ENCODE assay signal across 26 cellular contexts in genomic region chr10:110558034-110558433, GRCh38.
"Had no signal": no experiment of that assay in that cellular context is flagged by ENCODE, and none has a peak within 500 bp of the region (broad histone marks: within the 10 kb centered on the region; RNA-seq: fewer than 3 reads in every experiment).

No MANE protein-coding gene starts in this region.

- H3K27me3 ChIP-seq: cardiac muscle cell, dorsolateral prefrontal cortex, ovary had no signal

- H3K27ac ChIP-seq: cardiac muscle cell, coronary artery, dorsolateral prefrontal cortex, gastrocnemius medialis, ovary, prostate gland, tibial nerve had no signal

- H3K4me1 Mint-ChIP-seq: brain had no signal

- H3K36me3 Mint-ChIP-seq: activated naive CD8-positive, alpha-beta T cell; brain; natural killer cell treated with Interleukin-12 subunit alpha and Interleukin-12 subunit beta and Interleukin-15 and Interleukin-18, amount 100 ng/mL, for 72 hours had no signal

- H3K4me3 Mint-ChIP-seq: activated naive CD8-positive, alpha-beta T cell; activated T-cell treated with anti-CD3 and anti-CD28 coated beads, Interleukin-2, amount 50 U/mL, for 72 hours; brain; natural killer cell treated with Interleukin-12 subunit alpha and Interleukin-12 subunit beta and Interleukin-15 and Interleukin-18, amount 100 ng/mL, for 72 hours; T-helper 2 cell treated with Interferon-gamma antibody and Interleukin-4, amounts not matched to agents 5 μg/mL and 100 μg/mL, for 36 hours had no signal

- H3K36me3 ChIP-seq: cardiac muscle cell, gastrocnemius medialis, ovary, prostate gland, tibial nerve had no signal

- ATAC-seq: activated T-cell treated with anti-CD3 and anti-CD28 coated beads, Interleukin-2, amount 50 U/mL, for 72 hours; gastrocnemius medialis; left ventricle myocardium superior; mucosa of descending colon; natural killer cell treated with Interleukin-12 subunit alpha and Interleukin-12 subunit beta and Interleukin-15 and Interleukin-18, amount 100 ng/mL, for 72 hours had no signal

- H3K9me3 Mint-ChIP-seq: activated T-cell treated with anti-CD3 and anti-CD28 coated beads, Interleukin-2, amount 50 U/mL, for 72 hours; natural killer cell treated with Interleukin-12 subunit alpha and Interleukin-12 subunit beta and Interleukin-15 and Interleukin-18, amount 100 ng/mL, for 72 hours; T-helper 2 cell treated with Interferon-gamma antibody and Interleukin-4, amounts not matched to agents 5 μg/mL and 100 μg/mL, for 36 hours had no signal

- H3K27ac Mint-ChIP-seq: activated naive CD8-positive, alpha-beta T cell; activated T-cell treated with anti-CD3 and anti-CD28 coated beads, Interleukin-2, amount 50 U/mL, for 72 hours; brain; T-helper 2 cell treated with Interferon-gamma antibody and Interleukin-4, amounts not matched to agents 5 μg/mL and 100 μg/mL, for 36 hours had no signal

- H3K9me3 ChIP-seq: gastrocnemius medialis, mucosa of descending colon, ovary, prostate gland, tibial nerve had no signal

- DNase-seq: activated CD4-positive, alpha-beta T cell treated with anti-CD3 and anti-CD28 coated beads for 4 hours; activated CD4-positive, alpha-beta T cell treated with anti-CD3 and anti-CD28 coated beads, Interleukin-2, amount 50 U/mL, for 4 hours; activated effector memory CD4-positive, alpha-beta T cell treated with Interleukin-2 at 50 U/mL for 16 hours; activated naive CD4-positive, alpha-beta T cell treated with Interleukin-2 at 50 U/mL for 16 hours; activated T-cell treated with anti-CD3 and anti-CD28 coated beads for 4 hours; activated T-cell treated with anti-CD3 and anti-CD28 coated beads, Interleukin-2, amount 50 U/mL, for 72 hours; aorta; dorsolateral prefrontal cortex; effector memory CD4-positive, alpha-beta T cell; erythroblast; gastrocnemius medialis; glutamatergic neuron; left ventricle myocardium superior; mucosa of descending colon; ovary; stimulated activated CD4-positive, alpha-beta T cell treated with anti-CD3 and anti-CD28 coated beads, Interleukin-1b, Interleukin-23, amount 100 ng/mL, for 48 hours; stimulated activated naive CD4-positive, alpha-beta T cell treated with Interleukin-2 at 50 U/mL for 16 hours had no signal

- H3K4me3 ChIP-seq: cardiac muscle cell, coronary artery, dorsolateral prefrontal cortex, gastrocnemius medialis, mucosa of descending colon, ovary, prostate gland, smooth muscle cell, tibial nerve had no signal

- H3K4me1 ChIP-seq: gastrocnemius medialis, prostate gland, tibial nerve had no signal
